ENCODE assay signal across 21 cellular contexts in genomic region chr13:21137696-21138095, GRCh38. TPM values are rescaled to one million over a fixed set of nuclear protein-coding genes. Genes with fewer than 3 reads are reported as not detected.
DNase-seq lines count a peak whose midpoint lies in the region; ATAC-seq and TF ChIP-seq lines count a peak whose summit lies in the region.
"Had no signal": no experiment of that assay in that cellular context is flagged by ENCODE, and none has a peak within 500 bp of the region (broad histone marks: within the 10 kb centered on the region; RNA-seq: fewer than 3 reads in every experiment).

No MANE protein-coding gene starts in this region.

- no peaks in the 10 kb centered on the region for H3K9me2 ChIP-seq in Karpas-422 (replicated peaks; ENCODE audit: insufficient read depth, low read length)

- H3K27ac ChIP-seq in Karpas-422 (ENCODE audit: low read length) = no peak overlapping the region
- no peak overlapping the region for H3K27ac ChIP-seq in foreskin keratinocyte
- H3K27ac ChIP-seq in aorta (ENCODE audit: low read depth in 1 of 2, low read length in 2 of 2) = no peak overlapping the region
- H3K27ac ChIP-seq: gastroesophageal sphincter, parathyroid adenoma, skin epidermis, WERI-Rb-1 had no signal

- H2AFZ ChIP-seq in Karpas-422 (ENCODE audit: low read length) = no peak overlapping the region
- H2AFZ ChIP-seq: parathyroid adenoma had no signal

- BruUV-seq in Calu3 (replicated peaks; lab: Mats Ljungman, UMichigan) = no TSS peak

- H3K27ac Mint-ChIP-seq in Calu3 (ENCODE audit: unreplicated experiment) = no peak overlapping the region
- H3K27ac Mint-ChIP-seq: activated CD8-positive, alpha-beta T cell treated with anti-CD3 and anti-CD28 coated beads, Interleukin-2, amount 10 ng/mL, durations not matched to agents 7 days and 5 days; activated naive CD8-positive, alpha-beta T cell treated with anti-CD3 and anti-CD28 coated beads, Interleukin-2, amount 50 U/mL, for 24 hours; activated T-helper 1 cell treated with anti-CD3 and anti-CD28 coated beads, Interleukin-12 subunit alpha, Interleukin-12 subunit beta, Interleukin-2, Interleukin-4 antibody, amounts not matched to agents 30 ng/mL and 10 ng/mL and 1 ng/mL, durations not matched to agents 14 hours and 24 hours and 36 hours; T-cell had no signal

- TF ChIP-seq CTCF in Calu3 (IDR thresholded peaks at IDR 0.05; ENCODE audit: unreplicated experiment) = no peak
- TF ChIP-seq CTCF in foreskin keratinocyte (conservative IDR thresholded peaks at IDR 0.05) = no peak

- H3K9me3 Mint-ChIP-seq in Calu3 (ENCODE audit: low read depth, unreplicated experiment) = no peaks in the 10 kb centered on the region
- H3K9me3 Mint-ChIP-seq: activated naive CD8-positive, alpha-beta T cell treated with anti-CD3 and anti-CD28 coated beads, Interleukin-2, amount 50 U/mL, for 24 hours; activated T-helper 1 cell treated with anti-CD3 and anti-CD28 coated beads, Interleukin-12 subunit alpha, Interleukin-12 subunit beta, Interleukin-2, Interleukin-4 antibody, amounts not matched to agents 30 ng/mL and 10 ng/mL and 1 ng/mL, durations not matched to agents 14 hours and 24 hours and 36 hours; T-cell had no signal

- DNase-seq in Calu3 = peak; percentile 19
- DNase-seq in Karpas-422 = peak; percentile 27
- DNase-seq in amniotic epithelial cell (ENCODE audit: low read depth) = peak; percentile 38
- peak in 1 of 2 donors; percentile 28 for DNase-seq in foreskin keratinocyte
- no peak for DNase-seq in HT-29 (ENCODE audit: low spot score)
- no peak for DNase-seq in aorta
- DNase-seq in DMS79 treated with DMSO at 0.1 percent for 48 hours (lab: John Stamatoyannopoulos, UW) = no peak
- DNase-seq: activated CD8-positive, alpha-beta T cell treated with anti-CD3 and anti-CD28 coated beads, Interleukin-2, amount 10 ng/mL, durations not matched to agents 7 days and 5 days; activated naive CD8-positive, alpha-beta T cell treated with anti-CD3 and anti-CD28 coated beads, Interleukin-2, amount 50 U/mL, for 24 hours; left ventricle myocardium superior; NCI-H1436; NCI-H2227 treated with DMSO at 0.1 percent for 48 hours; stimulated activated CD4-positive, alpha-beta T cell treated with anti-CD3 and anti-CD28 coated beads, Interleukin-4, amount 100 ng/mL, for 1 hour; T-cell; WERI-Rb-1 had no signal

- H3K4me3 Mint-ChIP-seq in Calu3 (ENCODE audit: low read depth, unreplicated experiment) = no peak overlapping the region
- H3K4me3 Mint-ChIP-seq: activated CD8-positive, alpha-beta T cell treated with anti-CD3 and anti-CD28 coated beads, Interleukin-2, amount 10 ng/mL, durations not matched to agents 7 days and 5 days; activated naive CD8-positive, alpha-beta T cell treated with anti-CD3 and anti-CD28 coated beads, Interleukin-2, amount 50 U/mL, for 24 hours; activated T-helper 1 cell treated with anti-CD3 and anti-CD28 coated beads, Interleukin-12 subunit alpha, Interleukin-12 subunit beta, Interleukin-2, Interleukin-4 antibody, amounts not matched to agents 30 ng/mL and 10 ng/mL and 1 ng/mL, durations not matched to agents 14 hours and 24 hours and 36 hours had no signal

- H3K79me2 ChIP-seq in Karpas-422 (ENCODE audit: low read length) = peaks cover 23% of the 10 kb centered on the region

- H3K4me3 ChIP-seq in Karpas-422 (ENCODE audit: low read length) (no peak overlapping the region), aorta (ENCODE audit: low read length in 2 of 2) (no peak overlapping the region)
- H3K4me3 ChIP-seq: gastroesophageal sphincter, skin epidermis had no signal

- peaks cover 3% of the 10 kb centered on the region; the same call in 1 of the 2 replicates for H3K36me3 ChIP-seq in Karpas-422 (ENCODE audit: insufficient read depth, low read length)
- H3K36me3 ChIP-seq in aorta (ENCODE audit: control insufficient read depth in 1 of 2, insufficient read depth in 2 of 2, low read length in 1 of 2) = no peaks in the 10 kb centered on the region

- no peaks in the 10 kb centered on the region for H3K9me3 ChIP-seq in Karpas-422 (ENCODE audit: low read length)
- H3K9me3 ChIP-seq in aorta (ENCODE audit: control insufficient read depth, low read length) = no peaks in the 10 kb centered on the region
- H3K9me3 ChIP-seq: gastroesophageal sphincter had no signal

- 81% methylated on average over 5 of the region's 5 CpGs for WGBS in aorta, 2 donors

- no peak overlapping the region for H3K9ac ChIP-seq in Karpas-422 (ENCODE audit: low read length)
- H3K9ac ChIP-seq: parathyroid adenoma had no signal

- H3K27me3 Mint-ChIP-seq in Calu3 (ENCODE audit: unreplicated experiment) = no peaks in the 10 kb centered on the region

- H3K4me1 Mint-ChIP-seq in Calu3 (ENCODE audit: low read depth, unreplicated experiment) = no peaks in the 10 kb centered on the region

- CTCF ChIA-PET in Calu3 (lab: Charles Lee) = no interaction called here

- H3K27me3 ChIP-seq in Karpas-422 (ENCODE audit: low read length) (no peaks in the 10 kb centered on the region), foreskin keratinocyte (no peaks in the 10 kb centered on the region), aorta (ENCODE audit: control insufficient read depth in 1 of 2, insufficient read depth in 2 of 2, low read length in 1 of 2) (no peaks in the 10 kb centered on the region)

- intact Hi-C loops in Calu3 (cut with micrococcal nuclease; ENCODE audit: unreplicated experiment) (loop anchor here (10.0 kb wide), 1 partner anchor 103 kb away; no protein-coding TSS in a partner anchor), aorta (cut with DNase I) (no loop called here)

- peaks cover 21% of the 10 kb centered on the region for H3K4me1 ChIP-seq in Karpas-422 (ENCODE audit: low read length)
- no peaks in the 10 kb centered on the region for H3K4me1 ChIP-seq in foreskin keratinocyte
- H3K4me1 ChIP-seq in aorta (ENCODE audit: control insufficient read depth in 1 of 2, insufficient read depth in 2 of 2, low read length in 2 of 2) = peaks cover 0 to 5% of the 10 kb centered on the region in 2 donors

- H3K4me2 ChIP-seq in Karpas-422 (ENCODE audit: low read depth, low read length, poor library complexity, severe bottlenecking) = no peak overlapping the region

- ATAC-seq in foreskin keratinocyte = peak; percentile 26
- no peak for ATAC-seq in HG02852 (IDR thresholded peaks at IDR 0.05; ENCODE audit: unreplicated experiment)
- ATAC-seq in aorta (ENCODE audit: low FRiP score) = no peak
- ATAC-seq: activated CD8-positive, alpha-beta T cell treated with anti-CD3 and anti-CD28 coated beads, Interleukin-2, amount 10 ng/mL, durations not matched to agents 7 days and 5 days; activated naive CD8-positive, alpha-beta T cell treated with anti-CD3 and anti-CD28 coated beads, Interleukin-2, amount 50 U/mL, for 24 hours; gastroesophageal sphincter; left ventricle myocardium superior; Right ventricle myocardium inferior; T-cell had no signal

- H4K20me1 ChIP-seq in Karpas-422 (ENCODE audit: insufficient read depth, low read depth, low read length) = peaks cover 11% of the 10 kb centered on the region

- peaks cover 26% of the 10 kb centered on the region for H3K36me3 Mint-ChIP-seq in Calu3 (ENCODE audit: insufficient read depth, unreplicated experiment)

RNA-seq across cellular contexts. Expression of gene SAP18, which starts 2.2 kb away (rescaled TPM):
- total RNA-seq in Calu3 (2022) (189 and 199 TPM in 2 replicates), foreskin keratinocyte (83.2 and 96.2 TPM in 2 replicates), aorta (100 to 1,000 TPM; 161 to 172 TPM)
- total RNA-seq in Karpas-422 (2014; rRNA removed; shearing (Covaris generic); ENCODE audit: low replicate concordance) = 85.4 and 112 TPM in 2 replicates
- polyA plus RNA-seq in foreskin keratinocyte (199 and 211 TPM in 2 replicates), aorta (100 to 1,000 TPM in 1 of 2 donors, 10 to 100 TPM in 1; 77.7 to 166 TPM)
- 59.5 and 67.4 TPM in 2 replicates for total RNA-seq in HT-29 (2014; rRNA removed; shearing (Covaris generic))

RNA-seq across cellular contexts. Expression of gene SKA3, which starts 38.7 kb away (rescaled TPM):
- total RNA-seq in Calu3 (2022) (17.5 and 25.9 TPM in 2 replicates), foreskin keratinocyte (23.4 and 27.2 TPM in 2 replicates), aorta (1 to 10 TPM in 1 of 2 donors, under 1 TPM in 1; 0.91 to 2.3 TPM)
- total RNA-seq in Karpas-422 (2014; rRNA removed; shearing (Covaris generic); ENCODE audit: low replicate concordance) = 6.3 and 34.2 TPM in 2 replicates
- polyA plus RNA-seq in foreskin keratinocyte (14.4 and 19.0 TPM in 2 replicates), aorta (under 1 TPM in 1 of 2 donors, not detected in 1; 0.51 TPM)
- total RNA-seq in HT-29 (2014; rRNA removed; shearing (Covaris generic)) = 20.2 and 22.6 TPM in 2 replicates

RNA-seq across cellular contexts. Expression of gene MRPL57, which starts 38.8 kb away (rescaled TPM):
- total RNA-seq in Calu3 (2022) (15.1 and 15.2 TPM in 2 replicates), foreskin keratinocyte (18.7 and 21.8 TPM in 2 replicates), aorta (10 to 100 TPM in 1 of 2 donors, 1 to 10 TPM in 1; 8.4 to 10.3 TPM)
- total RNA-seq in Karpas-422 (2014; rRNA removed; shearing (Covaris generic); ENCODE audit: low replicate concordance) = 31.8 and 35.2 TPM in 2 replicates
- polyA plus RNA-seq in foreskin keratinocyte (24.2 and 25.4 TPM in 2 replicates), aorta (10 to 100 TPM; 16.8 TPM)
- total RNA-seq in HT-29 (2014; rRNA removed; shearing (Covaris generic)) = 112 and 143 TPM in 2 replicates

Comparison
In these comparisons a context has a peak if more than half of its experiments do, and no peak if none do; other contexts are left out.
1. DNase-seq: peak in Calu3 (single experiment), Karpas-422 (single experiment) and amniotic epithelial cell (single experiment); none in HT-29 (single experiment), aorta (0 of 2) and DMS79 treated with DMSO at 0.1 percent for 48 hours (single experiment).